In genomic region chr17:81328925-81329278, GRCh38 we compare ENCODE assay signal across 10 cellular contexts. TPM values are rescaled to one million over a fixed set of nuclear protein-coding genes. Genes with fewer than 3 reads are reported as not detected.
DNase-seq lines count a peak whose midpoint lies in the region; ATAC-seq and TF ChIP-seq lines count a peak whose summit lies in the region.
"Had no signal": no experiment of that assay in that cellular context is flagged by ENCODE, and none has a peak within 500 bp of the region (broad histone marks: within the 10 kb centered on the region; RNA-seq: fewer than 3 reads in every experiment).

No MANE protein-coding gene starts in this region.

- peaks cover 12% of the 10 kb centered on the region in 2 donors for H3K27me3 Mint-ChIP-seq in natural killer cell (ENCODE audit: low read depth in 2 of 2)
- peaks cover 8% of the 10 kb centered on the region in 2 donors for H3K27me3 Mint-ChIP-seq in natural killer cell treated with Interleukin-12 subunit alpha and Interleukin-12 subunit beta and Interleukin-15 and Interleukin-18, amount 100 ng/mL, for 72 hours
- H3K27me3 Mint-ChIP-seq in progenitor cell of endocrine pancreas = peaks cover 4% of the 10 kb centered on the region

- peak overlapping the region; percentile 38 for H3K4me3 Mint-ChIP-seq in natural killer cell
- H3K4me3 Mint-ChIP-seq in natural killer cell treated with Interleukin-12 subunit alpha and Interleukin-12 subunit beta and Interleukin-15 and Interleukin-18, amount 100 ng/mL, for 72 hours = no peak overlapping the region
- no peak overlapping the region for H3K4me3 Mint-ChIP-seq in progenitor cell of endocrine pancreas (ENCODE audit: low read depth)
- H3K4me3 Mint-ChIP-seq: activated naive CD4-positive, alpha-beta T cell treated with anti-CD3 and anti-CD28 coated beads for 36 hours; B cell had no signal

- DNase-seq in natural killer cell (no peak), epithelial cell of esophagus (ENCODE audit: low read depth) (peak; percentile 54), C1 segment of cervical spinal cord (lab: John Stamatoyannopoulos, UW) (no peak), posterior cingulate gyrus (no peak), GOT3 (lab: John Stamatoyannopoulos, UW) (no peak), progenitor cell of endocrine pancreas (ENCODE audit: low spot score, unreplicated experiment) (no peak)
- DNase-seq in natural killer cell treated with Interleukin-12 subunit alpha and Interleukin-12 subunit beta and Interleukin-15 and Interleukin-18, amount 100 ng/mL, for 72 hours (ENCODE audit: low spot score) = no peak
- DNase-seq: activated naive CD4-positive, alpha-beta T cell treated with anti-CD3 and anti-CD28 coated beads for 36 hours had no signal

- intact Hi-C loops in natural killer cell (cut with micrococcal nuclease) (no loop called here), posterior cingulate gyrus (cut with DNase I) (no loop called here)

- H3K9me3 ChIP-seq in muscle layer of duodenum (ENCODE audit: control insufficient read depth in 1 of 2, low read length in 2 of 2) = no peaks in the 10 kb centered on the region

- H3K4me1 Mint-ChIP-seq in natural killer cell (peaks cover 0 to 8% of the 10 kb centered on the region in 2 donors), progenitor cell of endocrine pancreas (ENCODE audit: low read depth) (peaks cover 33% of the 10 kb centered on the region)
- peaks cover 0 to 12% of the 10 kb centered on the region in 2 donors for H3K4me1 Mint-ChIP-seq in natural killer cell treated with Interleukin-12 subunit alpha and Interleukin-12 subunit beta and Interleukin-15 and Interleukin-18, amount 100 ng/mL, for 72 hours (ENCODE audit: low read depth in 2 of 2)

- H3K36me3 Mint-ChIP-seq in natural killer cell (no peaks in the 10 kb centered on the region), progenitor cell of endocrine pancreas (ENCODE audit: insufficient read depth) (no peaks in the 10 kb centered on the region)
- no peaks in the 10 kb centered on the region for H3K36me3 Mint-ChIP-seq in natural killer cell treated with Interleukin-12 subunit alpha and Interleukin-12 subunit beta and Interleukin-15 and Interleukin-18, amount 100 ng/mL, for 72 hours

- no peaks in the 10 kb centered on the region for H3K36me3 ChIP-seq in muscle layer of duodenum (ENCODE audit: control insufficient read depth in 1 of 2, insufficient read depth in 2 of 2, low read length in 2 of 2)

- H3K9me3 Mint-ChIP-seq in natural killer cell (no peaks in the 10 kb centered on the region), progenitor cell of endocrine pancreas (ENCODE audit: low read depth) (no peaks in the 10 kb centered on the region)
- H3K9me3 Mint-ChIP-seq in natural killer cell treated with Interleukin-12 subunit alpha and Interleukin-12 subunit beta and Interleukin-15 and Interleukin-18, amount 100 ng/mL, for 72 hours = no peaks in the 10 kb centered on the region
- H3K9me3 Mint-ChIP-seq: activated naive CD4-positive, alpha-beta T cell treated with anti-CD3 and anti-CD28 coated beads for 36 hours had no signal

- H3K4me3 ChIP-seq in epithelial cell of esophagus (ENCODE audit: low read length) (peak overlapping the region; percentile 26), muscle layer of duodenum (ENCODE audit: low read depth in 1 of 2, low read length in 2 of 2) (no peak overlapping the region)

- ATAC-seq in natural killer cell = no peak
- no peak for ATAC-seq in natural killer cell treated with Interleukin-12 subunit alpha and Interleukin-12 subunit beta and Interleukin-15 and Interleukin-18, amount 100 ng/mL, for 72 hours

- TF ChIP-seq CTCF in natural killer cell (IDR thresholded peaks at IDR 0.05) (no peak), epithelial cell of esophagus (IDR thresholded peaks at IDR 0.05; ENCODE audit: insufficient read depth, low read depth, low read length, missing control alignments) (no peak), progenitor cell of endocrine pancreas (IDR thresholded peaks at IDR 0.05; ENCODE audit: unreplicated experiment) (no peak)

- H3K27ac ChIP-seq in muscle layer of duodenum (ENCODE audit: low read length) = peak overlapping the region; percentile 82

- H3K27ac Mint-ChIP-seq in natural killer cell = no peak overlapping the region
- no peak overlapping the region for H3K27ac Mint-ChIP-seq in natural killer cell treated with Interleukin-12 subunit alpha and Interleukin-12 subunit beta and Interleukin-15 and Interleukin-18, amount 100 ng/mL, for 72 hours
- no peak overlapping the region for H3K27ac Mint-ChIP-seq in progenitor cell of endocrine pancreas
- H3K27ac Mint-ChIP-seq: activated naive CD4-positive, alpha-beta T cell treated with anti-CD3 and anti-CD28 coated beads for 36 hours; B cell had no signal

- peaks cover 3% of the 10 kb centered on the region for H3K27me3 ChIP-seq in muscle layer of duodenum (ENCODE audit: low read depth, low read length)

- H3K4me1 ChIP-seq in muscle layer of duodenum (ENCODE audit: control insufficient read depth in 1 of 2, insufficient read depth in 2 of 2, low read length in 2 of 2) = peaks cover 10 to 28% of the 10 kb centered on the region in 2 donors

RNA-seq across cellular contexts. Expression of gene SLC38A10, which starts 33.8 kb away (rescaled TPM):
- total RNA-seq in natural killer cell (100 to 1,000 TPM in 1 of 3 donors, 10 to 100 TPM in 2; 72.2 to 104 (median 90.5) TPM), progenitor cell of endocrine pancreas (128 and 130 TPM in 2 replicates)
- total RNA-seq in natural killer cell treated with Interleukin-12 subunit alpha and Interleukin-12 subunit beta and Interleukin-15 and Interleukin-18, amount 100 ng/mL, for 72 hours = 100 to 1,000 TPM in 1 of 2 donors, 10 to 100 TPM in 1; 92.4 to 136 TPM
